8 cellular contexts compared by ENCODE assay signal in genomic region chr12:111598637-111599458, GRCh38. TPM values are rescaled to one million over a fixed set of nuclear protein-coding genes. Genes with fewer than 3 reads are reported as not detected.
DNase-seq lines count a peak whose midpoint lies in the region; ATAC-seq and TF ChIP-seq lines count a peak whose summit lies in the region.

A gene with protein sequence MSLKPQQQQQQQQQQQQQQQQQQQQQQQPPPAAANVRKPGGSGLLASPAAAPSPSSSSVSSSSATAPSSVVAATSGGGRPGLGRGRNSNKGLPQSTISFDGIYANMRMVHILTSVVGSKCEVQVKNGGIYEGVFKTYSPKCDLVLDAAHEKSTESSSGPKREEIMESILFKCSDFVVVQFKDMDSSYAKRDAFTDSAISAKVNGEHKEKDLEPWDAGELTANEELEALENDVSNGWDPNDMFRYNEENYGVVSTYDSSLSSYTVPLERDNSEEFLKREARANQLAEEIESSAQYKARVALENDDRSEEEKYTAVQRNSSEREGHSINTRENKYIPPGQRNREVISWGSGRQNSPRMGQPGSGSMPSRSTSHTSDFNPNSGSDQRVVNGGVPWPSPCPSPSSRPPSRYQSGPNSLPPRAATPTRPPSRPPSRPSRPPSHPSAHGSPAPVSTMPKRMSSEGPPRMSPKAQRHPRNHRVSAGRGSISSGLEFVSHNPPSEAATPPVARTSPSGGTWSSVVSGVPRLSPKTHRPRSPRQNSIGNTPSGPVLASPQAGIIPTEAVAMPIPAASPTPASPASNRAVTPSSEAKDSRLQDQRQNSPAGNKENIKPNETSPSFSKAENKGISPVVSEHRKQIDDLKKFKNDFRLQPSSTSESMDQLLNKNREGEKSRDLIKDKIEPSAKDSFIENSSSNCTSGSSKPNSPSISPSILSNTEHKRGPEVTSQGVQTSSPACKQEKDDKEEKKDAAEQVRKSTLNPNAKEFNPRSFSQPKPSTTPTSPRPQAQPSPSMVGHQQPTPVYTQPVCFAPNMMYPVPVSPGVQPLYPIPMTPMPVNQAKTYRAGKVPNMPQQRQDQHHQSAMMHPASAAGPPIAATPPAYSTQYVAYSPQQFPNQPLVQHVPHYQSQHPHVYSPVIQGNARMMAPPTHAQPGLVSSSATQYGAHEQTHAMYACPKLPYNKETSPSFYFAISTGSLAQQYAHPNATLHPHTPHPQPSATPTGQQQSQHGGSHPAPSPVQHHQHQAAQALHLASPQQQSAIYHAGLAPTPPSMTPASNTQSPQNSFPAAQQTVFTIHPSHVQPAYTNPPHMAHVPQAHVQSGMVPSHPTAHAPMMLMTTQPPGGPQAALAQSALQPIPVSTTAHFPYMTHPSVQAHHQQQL (minus strand): TSS chr12:111599315. CDS start chr12:111599034, 281 bp downstream.

- peak; percentile 41 for ATAC-seq in HG03025 (IDR thresholded peaks at IDR 0.05; ENCODE audit: low FRiP score, unreplicated experiment)
- peak; percentile 67 for ATAC-seq in activated CD8-positive, alpha-beta T cell treated with anti-CD3 and anti-CD28 coated beads, Interleukin-2, amount 10 ng/mL, durations not matched to agents 7 days and 5 days

- peaks cover 5% of the 10 kb centered on the region for H3K9me3 ChIP-seq in endodermal cell (ENCODE audit: control insufficient read depth, low read length)

- no peaks in the 10 kb centered on the region for H3K36me3 ChIP-seq in endodermal cell (ENCODE audit: control insufficient read depth, insufficient read depth, low read length)

- no peaks in the 10 kb centered on the region for H3K9me3 Mint-ChIP-seq in activated CD8-positive, alpha-beta T cell treated with anti-CD3 and anti-CD28 coated beads, Interleukin-2, amount 10 ng/mL, durations not matched to agents 7 days and 5 days (ENCODE audit: insufficient read depth)
- peaks cover 4% of the 10 kb centered on the region for H3K9me3 Mint-ChIP-seq in endodermal cell

- peaks cover 5% of the 10 kb centered on the region for H3K36me3 Mint-ChIP-seq in activated CD8-positive, alpha-beta T cell treated with anti-CD3 and anti-CD28 coated beads, Interleukin-2, amount 10 ng/mL, durations not matched to agents 7 days and 5 days (ENCODE audit: low read depth)
- H3K36me3 Mint-ChIP-seq in endodermal cell (ENCODE audit: low read depth), result no peaks in the 10 kb centered on the region

- POLR2A ChIA-PET in activated CD8-positive, alpha-beta T cell treated with anti-CD3 and anti-CD28 coated beads, Interleukin-2, amount 10 ng/mL, durations not matched to agents 7 days and 5 days (lab: Charles Lee), result interaction anchor here (0.6 kb wide), 1 partner anchor 396 kb away, joined by 3 read pairs; no protein-coding TSS in a partner anchor

- H3K4me1 ChIP-seq in endodermal cell (ENCODE audit: control insufficient read depth, insufficient read depth, low read length), result no peaks in the 10 kb centered on the region

- peak within 1 kb of the TSS; percentile 89 for H3K4me3 Mint-ChIP-seq in activated CD8-positive, alpha-beta T cell treated with anti-CD3 and anti-CD28 coated beads, Interleukin-2, amount 10 ng/mL, durations not matched to agents 7 days and 5 days
- peak within 1 kb of the TSS; percentile 94 for H3K4me3 Mint-ChIP-seq in endodermal cell

- H3K27ac Mint-ChIP-seq in activated CD8-positive, alpha-beta T cell treated with anti-CD3 and anti-CD28 coated beads, Interleukin-2, amount 10 ng/mL, durations not matched to agents 7 days and 5 days, result peak within 1 kb of the TSS; percentile 86
- H3K27ac Mint-ChIP-seq in endodermal cell, result peak within 1 kb of the TSS; percentile 76

- H3K27ac ChIP-seq in endodermal cell (ENCODE audit: low read depth, low read length), result peak within 1 kb of the TSS; percentile 95

- H3K4me1 Mint-ChIP-seq in activated CD8-positive, alpha-beta T cell treated with anti-CD3 and anti-CD28 coated beads, Interleukin-2, amount 10 ng/mL, durations not matched to agents 7 days and 5 days (ENCODE audit: low read depth), result peaks cover 27% of the 10 kb centered on the region
- peaks cover 26% of the 10 kb centered on the region for H3K4me1 Mint-ChIP-seq in endodermal cell

- TF ChIP-seq CTCF in endodermal cell (conservative IDR thresholded peaks at IDR 0.05), result no peak

- H3K27me3 ChIP-seq in endodermal cell (ENCODE audit: control insufficient read depth, insufficient read depth, low read length, poor library complexity, severe bottlenecking), result no peaks in the 10 kb centered on the region

- no peaks in the 10 kb centered on the region for H3K27me3 Mint-ChIP-seq in activated CD8-positive, alpha-beta T cell treated with anti-CD3 and anti-CD28 coated beads, Interleukin-2, amount 10 ng/mL, durations not matched to agents 7 days and 5 days (ENCODE audit: low read depth)
- H3K27me3 Mint-ChIP-seq in endodermal cell (ENCODE audit: insufficient read depth), result no peaks in the 10 kb centered on the region

- DNase-seq in activated CD4-positive, CD25-positive, alpha-beta regulatory T cell (lab: John Stamatoyannopoulos, UW), result peak; percentile 60 to 65 (median 62)
- DNase-seq in activated CD4-positive, CD25-positive, alpha-beta regulatory T cell treated with anti-CD3 and anti-CD28 coated beads, Interleukin-2, amount 50 U/mL, for 72 hours, result no peak
- DNase-seq in NCI-H345 treated with DMSO at 0.1 percent for 48 hours (lab: John Stamatoyannopoulos, UW; ENCODE audit: unreplicated experiment), result peak; percentile 30
- peak; percentile 70 for DNase-seq in activated CD8-positive, alpha-beta T cell treated with anti-CD3 and anti-CD28 coated beads, Interleukin-2, amount 10 ng/mL, durations not matched to agents 7 days and 5 days
- peak; percentile 91 for DNase-seq in endodermal cell
- peak; percentile 43 for DNase-seq in midbrain (lab: John Stamatoyannopoulos, UW)
- DNase-seq in stimulated activated CD8-positive, alpha-beta memory T cell treated with anti-CD3 and anti-CD28 coated beads, Interleukin-4, amount 100 ng/mL, for 24 hours (ENCODE audit: low read depth), result peak; percentile 54

- WGBS in endodermal cell (ENCODE audit: insufficient coverage in 1 of 2, insufficient read length in 1 of 2), 2 experiments, result 0 to 1% methylated on average over 41 to 99 of the region's 120 CpGs

- peak within 1 kb of the TSS; percentile 72 for H3K9ac ChIP-seq in endodermal cell (ENCODE audit: extremely low read depth, low read length, poor library complexity, severe bottlenecking)

- CTCF ChIA-PET in activated CD8-positive, alpha-beta T cell treated with anti-CD3 and anti-CD28 coated beads, Interleukin-2, amount 10 ng/mL, durations not matched to agents 7 days and 5 days (lab: Charles Lee), result no interaction called here

- peak within 1 kb of the TSS; percentile 98 for H3K4me3 ChIP-seq in endodermal cell (ENCODE audit: low read length)

RNA-seq across cellular contexts. Expression of the gene that starts here (rescaled TPM):
- total RNA-seq in activated CD8-positive, alpha-beta T cell treated with anti-CD3 and anti-CD28 coated beads, Interleukin-2, amount 10 ng/mL, durations not matched to agents 7 days and 5 days, result 10 to 100 TPM; 36.8 to 37.8 TPM
- total RNA-seq in endodermal cell, result 10 to 100 TPM; 85.7 to 87.3 TPM
- polyA plus RNA-seq in endodermal cell (2013, experiment 1 of 2), result 66.0 TPM
- polyA plus RNA-seq in endodermal cell (2013, experiment 2 of 2), result 60.3 TPM
